In genomic region chr17:77302682-77303081, GRCh38 we compare ENCODE assay signal across 1 cellular context.
TF ChIP-seq lines count a peak whose summit lies in the region.

No MANE protein-coding gene starts in this region.

TF ChIP-seq in IMR-90, 13 proteins besides CTCF, POLR2A, EP300 and RAD21:
- TF ChIP-seq SMC3 (IDR thresholded peaks at IDR 0.05; ENCODE audit: low read depth, low read length) (no peak), USF2 (IDR thresholded peaks at IDR 0.05; ENCODE audit: low read depth, low read length) (no peak), CHD1 (IDR thresholded peaks at IDR 0.05; ENCODE audit: low read depth, low read length) (no peak), FOS (IDR thresholded peaks at IDR 0.05; ENCODE audit: low read depth, low read length) (no peak), BHLHE40 (IDR thresholded peaks at IDR 0.05; ENCODE audit: low read depth, low read length) (no peak), ELK1 (IDR thresholded peaks at IDR 0.05; ENCODE audit: borderline replicate concordance, low read depth, low read length) (no peak), MAZ (IDR thresholded peaks at IDR 0.05; ENCODE audit: borderline replicate concordance, low read depth, low read length) (no peak), RCOR1 (IDR thresholded peaks at IDR 0.05; ENCODE audit: insufficient replicate concordance, low read length) (no peak), RFX5 (IDR thresholded peaks at IDR 0.05; ENCODE audit: low read depth, low read length) (no peak), CEBPB (IDR thresholded peaks at IDR 0.05; ENCODE audit: low read depth, low read length) (no peak)
